ENCODE assay signal across 1 cellular context in genomic region chr6:47669684-47670515, GRCh38.
TF ChIP-seq lines count a peak whose summit lies in the region.

No MANE protein-coding gene starts in this region.

TF ChIP-seq in GM12878, 131 proteins besides CTCF, POLR2A, EP300 and RAD21 (continued from another document):
- no peak for TF ChIP-seq CUX1 (IDR thresholded peaks at IDR 0.05; ENCODE audit: insufficient replicate concordance, low read depth, low read length)
- TF ChIP-seq GATAD2B (conservative IDR thresholded peaks at IDR 0.05; ENCODE audit: low read depth) = no peak
- no peak for TF ChIP-seq PAX5 (IDR thresholded peaks at IDR 0.05; ENCODE audit: borderline replicate concordance, low read depth, low read length)
- TF ChIP-seq YBX1 (IDR thresholded peaks at IDR 0.05) = no peak
- TF ChIP-seq PKNOX1 (IDR thresholded peaks at IDR 0.05) = no peak
- no peak for TF ChIP-seq POLR2AphosphoS2 (IDR thresholded peaks at IDR 0.05; ENCODE audit: low read depth, low read length)
- TF ChIP-seq ATF3 (IDR thresholded peaks at IDR 0.05; ENCODE audit: borderline replicate concordance, extremely low read depth, low read depth, low read length) = no peak
- TF ChIP-seq ZNF384 (IDR thresholded peaks at IDR 0.05; ENCODE audit: borderline replicate concordance, low read depth, low read length) = peak; percentile 17; the same call in 1 of the 2 replicates
- no peak for TF ChIP-seq EZH2 (IDR thresholded peaks at IDR 0.05; ENCODE audit: borderline replicate concordance, control insufficient read depth, low read depth, low read length)
TF ChIP-seq in GM12878: peak in this region for 6.
